16 cellular contexts compared by ENCODE assay signal in genomic region chr12:26109343-26109841, GRCh38. TPM values are rescaled to one million over a fixed set of nuclear protein-coding genes. Genes with fewer than 3 reads are reported as not detected.
DNase-seq lines count a peak whose midpoint lies in the region; TF ChIP-seq lines count a peak whose summit lies in the region.
"Had no signal": no experiment of that assay in that cellular context is flagged by ENCODE, and none has a peak within 500 bp of the region (broad histone marks: within the 10 kb centered on the region; RNA-seq: fewer than 3 reads in every experiment).

No MANE protein-coding gene starts in this region.

- TF ChIP-seq CTCF in fibroblast of pulmonary artery (IDR thresholded peaks at IDR 0.05; ENCODE audit: low read length, missing control alignments) = no peak

- DNase-seq in ELF-1 (ENCODE audit: low read depth, low spot score) (peak; percentile 25), NCI-H526 treated with DMSO at 0.1 percent for 48 hours (lab: John Stamatoyannopoulos, UW) (peak; percentile 70), fibroblast of pulmonary artery (ENCODE audit: low read depth) (peak; percentile 79), renal cortical epithelial cell (ENCODE audit: low read depth) (peak; percentile 44), DMS79 (lab: John Stamatoyannopoulos, UW) (no peak), RPMI8226 (no peak), anterior cingulate cortex (lab: John Stamatoyannopoulos, UW) (no peak), NCI-H446 treated with DMSO at 0.1 percent for 48 hours (lab: John Stamatoyannopoulos, UW) (no peak)
- DNase-seq: activated CD4-positive, alpha-beta T cell treated with anti-CD3 and anti-CD28 coated beads, Interleukin-2, amount 50 U/mL, for 4 hours; brain microvascular endothelial cell; C1 segment of cervical spinal cord; Kasumi-1; NCI-H2081; stimulated activated CD4-positive, alpha-beta T cell treated with anti-CD3 and anti-CD28 coated beads, Interleukin-1b, Interleukin-23, amount 100 ng/mL, for 48 hours had no signal

- no peak overlapping the region for H3K4me3 ChIP-seq in fibroblast of pulmonary artery (replicated peaks; ENCODE audit: low read depth, low read length)

RNA-seq across cellular contexts. Expression of gene BHLHE41, which starts 15.4 kb away (rescaled TPM):
- total RNA-seq in renal cortical epithelial cell = 6.1 and 16.0 TPM in 2 replicates
- total RNA-seq: activated T-helper 2 cell treated with anti-CD3 and anti-CD28 coated beads, Interferon-gamma antibody, Interleukin-2, Interleukin-4, amounts not matched to agents 10 μg/mL and 5 μg/mL and 100 μg/mL, durations not matched to agents 14 hours and 24 hours and 36 hours; T-helper 2 cell treated with Interferon-gamma antibody and Interleukin-4, amounts not matched to agents 100 ng/mL and 5 ng/mL, for 36 hours had no signal

Comparison
In these comparisons a context has a peak if more than half of its experiments do, and no peak if none do; other contexts are left out.
1. DNase-seq: peak in ELF-1 (single experiment), NCI-H526 treated with DMSO at 0.1 percent for 48 hours (single experiment), fibroblast of pulmonary artery (single experiment) and renal cortical epithelial cell (single experiment); none in DMS79 (single experiment), RPMI8226 (single experiment), anterior cingulate cortex (0 of 58) and NCI-H446 treated with DMSO at 0.1 percent for 48 hours (single experiment).